1 cellular context compared by ENCODE assay signal in genomic region chr6:28356666-28357020, GRCh38.
TF ChIP-seq lines count a peak whose summit lies in the region.

No MANE protein-coding gene starts in this region.

TF ChIP-seq in neural cell, 6 proteins besides CTCF, POLR2A, EP300 and RAD21 (continued from another document):
- no peak for TF ChIP-seq EZH2 (IDR thresholded peaks at IDR 0.05; ENCODE audit: borderline replicate concordance, insufficient read depth, low read length, poor library complexity, severe bottlenecking)
- no peak for TF ChIP-seq REST (IDR thresholded peaks at IDR 0.05; ENCODE audit: borderline replicate concordance)
